In genomic region chr10:6114758-6115410, GRCh38 we compare ENCODE assay signal across 10 cellular contexts. TPM values are rescaled to one million over a fixed set of nuclear protein-coding genes. Genes with fewer than 3 reads are reported as not detected.
DNase-seq lines count a peak whose midpoint lies in the region; ATAC-seq and TF ChIP-seq lines count a peak whose summit lies in the region.
"Had no signal": no experiment of that assay in that cellular context is flagged by ENCODE, and none has a peak within 500 bp of the region (broad histone marks: within the 10 kb centered on the region; RNA-seq: fewer than 3 reads in every experiment).

No MANE protein-coding gene starts in this region.

- H3K9ac ChIP-seq in adipocyte (ENCODE audit: low read length), result no peak overlapping the region

- H3K4me3 ChIP-seq in heart left ventricle, result no peak overlapping the region
- no peak overlapping the region for H3K4me3 ChIP-seq in adipocyte (ENCODE audit: low read length)
- no peak overlapping the region for H3K4me3 ChIP-seq in right atrium auricular region
- no peak overlapping the region for H3K4me3 ChIP-seq in uterus
- H3K4me3 ChIP-seq: HAP-1 had no signal

- peak in 1 of 12 donors; percentile 5 for TF ChIP-seq CTCF in heart left ventricle (IDR thresholded peaks at IDR 0.05)
- no peak for TF ChIP-seq CTCF in right atrium auricular region (IDR thresholded peaks at IDR 0.05)
- no peak for TF ChIP-seq CTCF in uterus (IDR thresholded peaks at IDR 0.05)

- H3K27me3 ChIP-seq in heart left ventricle, result no peaks in the 10 kb centered on the region
- no peaks in the 10 kb centered on the region for H3K27me3 ChIP-seq in adipocyte (replicated peaks; ENCODE audit: control insufficient read depth, insufficient read depth, low read length)
- no peaks in the 10 kb centered on the region for H3K27me3 ChIP-seq in right atrium auricular region
- H3K27me3 ChIP-seq in uterus, result no peaks in the 10 kb centered on the region

- DNase-seq in heart left ventricle (peak in 1 of 5 donors; percentile 48), Right ventricle myocardium inferior (ENCODE audit: missing footprints) (no peak), adipocyte (ENCODE audit: low read depth) (peak; percentile 71), right atrium auricular region (ENCODE audit: low spot score) (no peak), uterus (peak in 1 of 2 donors; percentile 57), NCI-H2227 (lab: John Stamatoyannopoulos, UW; ENCODE audit: unreplicated experiment) (no peak), NCI-H345 treated with DMSO at 0.1 percent for 48 hours (lab: John Stamatoyannopoulos, UW; ENCODE audit: unreplicated experiment) (no peak)
- DNase-seq: NCI-H2171 treated with DMSO at 0.1 percent for 48 hours had no signal

- peaks cover 0 to 42% (median 13%) of the 10 kb centered on the region in 12 donors for H3K4me1 ChIP-seq in heart left ventricle
- H3K4me1 ChIP-seq in adipocyte (ENCODE audit: control insufficient read depth, insufficient read depth, low read length), result peaks cover 21% of the 10 kb centered on the region
- H3K4me1 ChIP-seq in right atrium auricular region, result peaks cover 0 to 12% of the 10 kb centered on the region in 2 donors
- no peaks in the 10 kb centered on the region for H3K4me1 ChIP-seq in uterus
- H3K4me1 ChIP-seq: HAP-1 had no signal

- peak overlapping the region in 11 of 12 donors; percentile 17 to 71 (median 57) for H3K27ac ChIP-seq in heart left ventricle
- peak overlapping the region; percentile 19 to 60 for H3K27ac ChIP-seq in right atrium auricular region
- peak overlapping the region; percentile 39 to 40 for H3K27ac ChIP-seq in uterus

- 40 to 46% (median 45%) methylated on average over 4 of the region's 4 CpGs for WGBS in heart left ventricle, 4 donors

- intact Hi-C loops in heart left ventricle (cut with DNase I) (loop anchor here in 8 of 10 donors (5.0 kb wide), 4 partner anchors 32 to 287 kb away; partner anchors contain the start of gene PFKFB3 (in 4 of the 8)), Right ventricle myocardium inferior (cut with DNase I) (loop anchor here (2.0 kb wide), 1 partner anchor 88 kb away; the partner anchor contains the start of gene PFKFB3), uterus (cut with DNase I; ENCODE audit: low total_unique reads) (loop anchor here (5.0 kb wide), 1 partner anchor 37 kb away; no protein-coding TSS in a partner anchor)

- H3K36me3 ChIP-seq in heart left ventricle (peaks cover 0 to 73% (median 64%) of the 10 kb centered on the region in 9 donors), adipocyte (ENCODE audit: control insufficient read depth, insufficient read depth, low read length, severe bottlenecking) (peaks cover 64% of the 10 kb centered on the region), right atrium auricular region (peaks cover 57% of the 10 kb centered on the region), uterus (no peaks in the 10 kb centered on the region)

- H3K9me3 ChIP-seq in heart left ventricle (no peaks in the 10 kb centered on the region), adipocyte (ENCODE audit: control insufficient read depth, low read length) (no peaks in the 10 kb centered on the region), right atrium auricular region (no peaks in the 10 kb centered on the region), uterus (no peaks in the 10 kb centered on the region)
- H3K9me3 ChIP-seq: HAP-1 had no signal

- TF ChIP-seq POLR2A in heart left ventricle (IDR thresholded peaks at IDR 0.05) (no peak), uterus (IDR thresholded peaks at IDR 0.05) (no peak)

- peak; percentile 40 to 62 (median 50) for ATAC-seq in heart left ventricle
- ATAC-seq in Right ventricle myocardium inferior, result no peak
- no peak for ATAC-seq in GM21360 (IDR thresholded peaks at IDR 0.05; ENCODE audit: unreplicated experiment)

RNA-seq across cellular contexts. Expression of gene RBM17, which starts 26.1 kb away (rescaled TPM):
- 10 to 100 TPM; 29.2 to 83.9 (median 60.2) TPM for total RNA-seq in heart left ventricle
- polyA plus RNA-seq in heart left ventricle, result 10 to 100 TPM; 60.6 to 61.1 TPM
- total RNA-seq in Right ventricle myocardium inferior, result 65.7 TPM
- total RNA-seq in right atrium auricular region, result 10 to 100 TPM; 27.4 to 30.1 TPM
- total RNA-seq in uterus, result 100 to 1,000 TPM in 3 of 4 donors, 10 to 100 TPM in 1; 64.4 to 163 (median 146) TPM

RNA-seq across cellular contexts. Expression of gene IL2RA, which starts 52.7 kb away (rescaled TPM):
- total RNA-seq in heart left ventricle (10 to 100 TPM in 1 of 9 donors, 1 to 10 TPM in 4, under 1 TPM in 3, not detected in 1; 0.32 to 11.1 (median 1.3) TPM), Right ventricle myocardium inferior (3.8 TPM), right atrium auricular region (under 1 TPM; 0.16 to 0.30 TPM), uterus (under 1 TPM in 2 of 4 donors, not detected in 2; 0.15 to 0.28 TPM)
- under 1 TPM; 0.11 to 0.78 TPM for polyA plus RNA-seq in heart left ventricle

Comparison
In these comparisons a context has a peak if more than half of its experiments do, and no peak if none do; other contexts are left out.
1. ATAC-seq: peak in heart left ventricle (4 of 4); none in Right ventricle myocardium inferior (single experiment) and GM21360 (single experiment).
2. Peak in every context shown above with its lines, with median percentiles within 50 percentile points of each other: H3K27ac ChIP-seq.